24 cellular contexts compared by ENCODE assay signal in genomic region chr2:214328941-214329340, GRCh38.
DNase-seq lines count a peak whose midpoint lies in the region; ATAC-seq, FAIRE-seq and TF ChIP-seq lines count a peak whose summit lies in the region.
"Had no signal": no experiment of that assay in that cellular context is flagged by ENCODE, and none has a peak within 500 bp of the region (broad histone marks: within the 10 kb centered on the region; RNA-seq: fewer than 3 reads in every experiment).

No MANE protein-coding gene starts in this region.

- in situ Hi-C loops in SK-MEL-5 (cut with HindIII; ENCODE audit: low pct_unique_long_range_greater_than_20kb, low sequenced_read_pairs) = no loop called here

- H3K4me3 ChIP-seq in neural progenitor cell (no peak overlapping the region), testis (no peak overlapping the region), prostate gland (no peak overlapping the region)
- H3K4me3 ChIP-seq: psoas muscle, SJCRH30, skin epidermis had no signal

- peak; percentile 98 for FAIRE-seq in frontal cortex (lab: Jason Lieb, UNC)

- H3K4me1 ChIP-seq in neural progenitor cell = peaks cover 7% of the 10 kb centered on the region
- peaks cover 5% of the 10 kb centered on the region for H3K4me1 ChIP-seq in testis
- no peaks in the 10 kb centered on the region for H3K4me1 ChIP-seq in prostate gland (replicated peaks)
- H3K4me1 ChIP-seq: psoas muscle, SJCRH30 had no signal

- H3K27me3 ChIP-seq in neural progenitor cell (no peaks in the 10 kb centered on the region), testis (no peaks in the 10 kb centered on the region), prostate gland (replicated peaks; ENCODE audit: insufficient read depth) (no peaks in the 10 kb centered on the region)
- H3K27me3 ChIP-seq: SJCRH30 had no signal

- TF ChIP-seq POLR2A in testis (IDR thresholded peaks at IDR 0.05) (no peak), prostate gland (IDR thresholded peaks at IDR 0.05) (no peak)

- 58 to 72% methylated on average over 3 of the region's 3 CpGs for WGBS in testis, 2 donors
- WGBS in prostate gland = 54% methylated on average over 3 of the region's 3 CpGs

- TF ChIP-seq CTCF in neural progenitor cell (IDR thresholded peaks at IDR 0.05) (no peak), testis (IDR thresholded peaks at IDR 0.05) (no peak), prostate gland (IDR thresholded peaks at IDR 0.05) (no peak)

- no peaks in the 10 kb centered on the region for H3K9me3 Mint-ChIP-seq in neural progenitor cell
- H3K9me3 Mint-ChIP-seq: H9, mesothelial cell of epicardium had no signal

- no peak overlapping the region for H3K9ac ChIP-seq in neural progenitor cell

- H3K27me3 Mint-ChIP-seq in neural progenitor cell (ENCODE audit: insufficient read depth, low read depth) = peaks cover 7% of the 10 kb centered on the region
- H3K27me3 Mint-ChIP-seq: activated CD4-positive, alpha-beta T cell treated with anti-CD3 and anti-CD28 coated beads for 36 hours had no signal

- H3K27ac Mint-ChIP-seq in neural progenitor cell = no peak overlapping the region
- H3K27ac Mint-ChIP-seq: activated CD4-positive, alpha-beta T cell treated with anti-CD3 and anti-CD28 coated beads for 36 hours; H9; mesothelial cell of epicardium; natural killer cell had no signal

- H3F3A ChIP-seq in neural progenitor cell (ENCODE audit: low read depth) = no peaks in the 10 kb centered on the region

- H2AFZ ChIP-seq in neural progenitor cell (replicated peaks) = no peak overlapping the region

- no peak for ATAC-seq in HG02759 (IDR thresholded peaks at IDR 0.05; ENCODE audit: unreplicated experiment)
- ATAC-seq: activated CD4-positive, alpha-beta T cell treated with anti-CD3 and anti-CD28 coated beads for 36 hours; left lobe of liver; natural killer cell; Panc1; psoas muscle had no signal

- no peaks in the 10 kb centered on the region for H3K79me2 ChIP-seq in neural progenitor cell (ENCODE audit: low read depth)

- intact Hi-C loops in testis (cut with DNase I; ENCODE audit: low total_unique reads) = no loop called here
- intact Hi-C loops in prostate gland (cut with DNase I) = no loop called here
- intact Hi-C loops in posterior vena cava (cut with DNase I) = no loop called here

- H3K4me2 ChIP-seq in neural progenitor cell = no peak overlapping the region

- H3K9me3 ChIP-seq in neural progenitor cell (ENCODE audit: low read depth) (no peaks in the 10 kb centered on the region), testis (no peaks in the 10 kb centered on the region), prostate gland (no peaks in the 10 kb centered on the region)
- H3K9me3 ChIP-seq: psoas muscle, SJCRH30 had no signal

- H3K36me3 Mint-ChIP-seq in neural progenitor cell = no peaks in the 10 kb centered on the region
- H3K36me3 Mint-ChIP-seq: mesothelial cell of epicardium, natural killer cell had no signal

- H3K4me3 Mint-ChIP-seq in neural progenitor cell = no peak overlapping the region
- H3K4me3 Mint-ChIP-seq: activated CD4-positive, alpha-beta T cell treated with anti-CD3 and anti-CD28 coated beads for 36 hours; H9; mesothelial cell of epicardium; natural killer cell had no signal

- peaks cover 12% of the 10 kb centered on the region for H3K4me1 Mint-ChIP-seq in neural progenitor cell
- H3K4me1 Mint-ChIP-seq: activated CD4-positive, alpha-beta T cell treated with anti-CD3 and anti-CD28 coated beads for 36 hours; mesothelial cell of epicardium; natural killer cell had no signal

- H3K27ac ChIP-seq in neural progenitor cell (no peak overlapping the region), testis (peak overlapping the region; percentile 28 to 74), prostate gland (no peak overlapping the region)
- H3K27ac ChIP-seq: C4-2B, psoas muscle, SJCRH30, skin epidermis had no signal

- H3K36me3 ChIP-seq in neural progenitor cell = no peaks in the 10 kb centered on the region
- no peaks in the 10 kb centered on the region for H3K36me3 ChIP-seq in testis (ENCODE audit: low read depth, missing control alignments)
- H3K36me3 ChIP-seq in prostate gland = no peaks in the 10 kb centered on the region
- H3K36me3 ChIP-seq: SJCRH30 had no signal

- no peaks in the 10 kb centered on the region for H4K20me1 ChIP-seq in neural progenitor cell (ENCODE audit: low read depth)

- peak; percentile 81 for DNase-seq in SK-MEL-5 (ENCODE audit: low read depth, low spot score)
- peak; percentile 33 to 41 for DNase-seq in frontal cortex (ENCODE audit: low spot score in 2 of 2)
- DNase-seq in neural progenitor cell (ENCODE audit: low spot score) = peak; percentile 45
- DNase-seq in testis = peak; percentile 87
- no peak for DNase-seq in prostate gland (ENCODE audit: low spot score)
- no peak for DNase-seq in posterior vena cava (ENCODE audit: low spot score)
- DNase-seq: activated CD4-positive, alpha-beta T cell treated with anti-CD3 and anti-CD28 coated beads for 36 hours; activated gamma-delta T cell; cortex of kidney; H9; KG1; natural killer cell; NCI-H1436 treated with DMSO at 0.1 percent for 48 hours; NCI-H2171; NCI-H510A treated with DMSO at 0.1 percent for 48 hours; NK-92 treated with Interleukin-12 subunit alpha and Interleukin-12 subunit beta, amount 100 ng/mL, for 24 hours; psoas muscle; SJCRH30 had no signal

Comparison
In these comparisons a context has a peak if more than half of its experiments do, and no peak if none do; other contexts are left out.
1. DNase-seq: peak in SK-MEL-5 (single experiment), frontal cortex (2 of 2), neural progenitor cell (single experiment) and testis (single experiment); none in prostate gland (single experiment) and posterior vena cava (single experiment).
2. H3K27ac ChIP-seq: peak in testis (2 of 2); none in neural progenitor cell (single experiment) and prostate gland (0 of 2).